Comparison of ENCODE assay signal across 18 cellular contexts in the genomic region with DNA sequence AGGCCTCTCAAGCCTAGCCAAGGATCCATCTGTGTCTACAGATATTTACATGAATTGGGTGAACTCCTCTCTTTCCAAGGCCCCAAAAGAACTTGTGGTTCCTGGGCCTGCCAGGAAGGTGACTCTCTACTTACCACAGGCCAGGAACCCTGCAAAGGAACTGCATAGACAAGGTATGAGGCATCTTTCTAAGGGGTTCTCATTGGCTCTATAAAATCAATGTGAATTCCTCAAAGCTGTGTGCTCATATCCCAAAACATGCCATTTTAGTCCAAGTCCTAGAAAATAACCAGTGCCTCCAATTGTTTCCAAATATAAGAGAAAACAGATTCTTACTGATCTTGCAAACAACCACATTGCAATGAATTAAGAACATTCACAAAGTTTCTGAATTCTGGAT.
"Had no signal": no experiment of that assay in that cellular context is flagged by ENCODE, and none has a peak within 500 bp of the region (broad histone marks: within the 10 kb centered on the region; RNA-seq: fewer than 3 reads in every experiment).

No MANE protein-coding gene starts in this region.

- H3K9ac ChIP-seq: parathyroid adenoma had no signal

- H2AFZ ChIP-seq: parathyroid adenoma had no signal

- H3K27ac ChIP-seq: body of pancreas, epithelial cell of prostate, gastroesophageal sphincter, heart right ventricle, left lung, parathyroid adenoma, right lobe of liver, spleen, tibial artery, uterus had no signal

- DNase-seq: activated CD4-positive, alpha-beta T cell treated with anti-CD3 and anti-CD28 coated beads, Interleukin-2, amount 50 U/mL, for 4 hours; activated naive CD8-positive, alpha-beta T cell treated with anti-CD3 and anti-CD28 coated beads for 36 hours; amniotic stem cell; body of pancreas; central memory CD4-positive, alpha-beta T cell; endodermal cell; heart right ventricle; left lung; midbrain; right lobe of liver; spleen; stimulated activated naive CD4-positive, alpha-beta T cell treated with Interleukin-2 at 50 U/mL for 16 hours; substantia nigra; tibial artery; uterus had no signal

- H3K4me1 ChIP-seq: body of pancreas, gastroesophageal sphincter, heart right ventricle, left lung, parathyroid adenoma, right lobe of liver, spleen, tibial artery, uterus had no signal

- H3K9me3 ChIP-seq: body of pancreas, right lobe of liver, uterus had no signal

- H3K27me3 ChIP-seq: body of pancreas, gastroesophageal sphincter, heart right ventricle, left lung, right lobe of liver, spleen, tibial artery, uterus had no signal

- H3K36me3 ChIP-seq: gastroesophageal sphincter, heart right ventricle, left lung, right lobe of liver, spleen, tibial artery, uterus had no signal

- ATAC-seq: body of pancreas, gastroesophageal sphincter, heart right ventricle, left lung, right lobe of liver had no signal

- H3K4me3 ChIP-seq: body of pancreas, gastroesophageal sphincter, heart right ventricle, left lung, right lobe of liver, spleen, tibial artery, uterus had no signal
